Comparison of ENCODE assay signal across 31 cellular contexts in the genomic region with DNA sequence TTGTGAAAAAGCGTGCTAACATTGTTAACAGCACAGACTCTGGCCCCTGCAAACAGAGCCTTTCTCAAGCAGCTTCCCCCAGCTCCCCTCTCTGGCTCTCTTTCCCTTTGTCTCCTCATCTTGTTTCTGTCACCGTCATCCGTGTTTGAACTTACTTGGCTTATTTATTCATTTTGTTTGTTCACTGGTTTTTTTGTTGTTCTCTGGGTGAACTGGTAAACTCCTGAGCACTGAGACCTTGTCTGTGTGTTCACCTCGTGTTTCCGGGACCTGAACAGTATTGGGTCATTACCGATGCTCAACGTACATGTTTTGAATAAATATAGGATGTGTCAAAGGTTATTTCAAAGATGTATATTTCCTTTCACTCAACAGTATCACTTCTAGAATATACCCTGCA.
DNase-seq lines count a peak whose midpoint lies in the region; ATAC-seq, FAIRE-seq and TF ChIP-seq lines count a peak whose summit lies in the region.
"Had no signal": no experiment of that assay in that cellular context is flagged by ENCODE, and none has a peak within 500 bp of the region (broad histone marks: within the 10 kb centered on the region; RNA-seq: fewer than 3 reads in every experiment).

No MANE protein-coding gene starts in this region.

- H3K9ac ChIP-seq in HepG2 (ENCODE audit: insufficient read depth, low read depth, low read length) (0 out of 2 replicates have a peak overlapping the region, but pooled peaks have one; percentile 5), HUES48 (ENCODE audit: low read depth, low read length) (no peak overlapping the region)
- H3K9ac ChIP-seq: BLaER1; BLaER1 treated with 17β-estradiol and CSF1 and Interleukin-3, amounts not matched to agents 10 nM and 100 nM had no signal

- intact Hi-C loops in HepG2 (cut with micrococcal nuclease; ENCODE audit: unreplicated experiment) (no loop called here), right lobe of liver (cut with DNase I) (no loop called here)

- TF ChIP-seq POLR2A in HepG2 (IDR thresholded peaks at IDR 0.05; ENCODE audit: insufficient read depth in 1 of 2, low read depth in 2 of 2, low read length in 2 of 2) (no peak), right lobe of liver (IDR thresholded peaks at IDR 0.05) (no peak)

- no peak overlapping the region for H2AFZ ChIP-seq in HepG2 (ENCODE audit: low read length)

- DNase-seq in HepG2 (ENCODE audit: low spot score): peak; percentile 34
- DNase-seq in right lobe of liver: no peak
- DNase-seq: 8988T; ACHN; AML-193; BE2C; C1 segment of cervical spinal cord; Caco-2; Calu3; CD4-positive, alpha-beta memory T cell; CD4-positive, alpha-beta T cell; CD4-positive, CD25-positive, alpha-beta regulatory T cell; CD8-positive, alpha-beta memory T cell; CD8-positive, alpha-beta T cell; COR-L47; DMS 273 treated with DMSO at 0.1 percent for 48 hours; DMS153; DMS53; DMS79; DMS79 treated with DMSO at 0.1 percent for 48 hours; DND-41; EL had no signal

- peaks cover 37% of the 10 kb centered on the region for H3K4me1 ChIP-seq in HepG2 (ENCODE audit: insufficient read depth, low read length)
- no peaks in the 10 kb centered on the region for H3K4me1 ChIP-seq in right lobe of liver
- no peaks in the 10 kb centered on the region for H3K4me1 ChIP-seq in HUES48 (ENCODE audit: control insufficient read depth, insufficient read depth, low read length)
- H3K4me1 ChIP-seq: A549; BE2C; BLaER1; BLaER1 treated with 17β-estradiol and CSF1 and Interleukin-3, amounts not matched to agents 10 nM and 100 nM; Caco-2 had no signal

- no peaks in the 10 kb centered on the region for H4K20me1 ChIP-seq in HepG2 (ENCODE audit: insufficient read depth, low read length)
- H4K20me1 ChIP-seq: BLaER1; BLaER1 treated with 17β-estradiol and CSF1 and Interleukin-3, amounts not matched to agents 10 nM and 100 nM had no signal

- in situ Hi-C loops in HepG2 (cut with HindIII; ENCODE audit: extremely low pct_ligation_motif_present, low pct_unique_long_range_greater_than_20kb): no loop called here

- CTCF ChIA-PET in HepG2 (lab: Yijun Ruan, JAX; ENCODE audit: low intra/inter-chr PET ratio, low total read pairs): no interaction called here

- H3K27ac ChIP-seq in HepG2 (ENCODE audit: extremely low read length, insufficient read depth, low read length) (peak overlapping the region; percentile 28), right lobe of liver (no peak overlapping the region), HUES48 (ENCODE audit: low read depth, low read length) (no peak overlapping the region)
- H3K27ac ChIP-seq: 22Rv1; A549; BLaER1; BLaER1 treated with 17β-estradiol and CSF1 and Interleukin-3, amounts not matched to agents 10 nM and 100 nM; C4-2B had no signal

- H3K9me3 ChIP-seq in HepG2 (ENCODE audit: low read length) (peaks cover 12% of the 10 kb centered on the region; the same call in 1 of the 2 replicates), right lobe of liver (no peaks in the 10 kb centered on the region), HUES48 (ENCODE audit: control insufficient read depth, insufficient read depth, low read length) (peaks cover 95% of the 10 kb centered on the region)
- H3K9me3 ChIP-seq: BE2C, BLaER1 had no signal

- no peaks in the 10 kb centered on the region for H3K27me3 ChIP-seq in HepG2 (ENCODE audit: control insufficient read depth in 1 of 2, insufficient read depth in 2 of 2, low read length in 2 of 2)
- no peaks in the 10 kb centered on the region for H3K27me3 ChIP-seq in right lobe of liver
- no peaks in the 10 kb centered on the region for H3K27me3 ChIP-seq in HUES48 (ENCODE audit: control insufficient read depth, insufficient read depth, low read length)
- H3K27me3 ChIP-seq: BE2C; BLaER1; BLaER1 treated with 17β-estradiol and CSF1 and Interleukin-3, amounts not matched to agents 10 nM and 100 nM had no signal

- no peak for FAIRE-seq in HepG2 (lab: Jason Lieb, UNC)
- FAIRE-seq: A204.1, D721Med had no signal

- no peaks in the 10 kb centered on the region for H3K79me2 ChIP-seq in HepG2 (ENCODE audit: insufficient read depth, low read length)

- TF ChIP-seq CTCF in HepG2 (CRISPR knock-in tag; IDR thresholded peaks at IDR 0.05) (no peak), right lobe of liver (IDR thresholded peaks at IDR 0.05) (no peak)

- 0 out of 2 replicates have a peak overlapping the region, but pooled peaks have one; percentile 33 for H3K4me2 ChIP-seq in HepG2 (ENCODE audit: low read depth, low read length)
- H3K4me2 ChIP-seq: A549; BLaER1; BLaER1 treated with 17β-estradiol and CSF1 and Interleukin-3, amounts not matched to agents 10 nM and 100 nM had no signal

- H3K4me3 ChIP-seq in HepG2 (replicated peaks in 1 of 3; ENCODE audit: insufficient read depth in 1 of 3, low read depth in 2 of 3, low read length in 3 of 3) (no peak overlapping the region), right lobe of liver (no peak overlapping the region), HUES48 (ENCODE audit: low read depth, low read length) (peak overlapping the region; percentile 13; the same call in 1 of the 2 replicates)
- H3K4me3 ChIP-seq: A549; BLaER1; BLaER1 treated with 17β-estradiol and CSF1 and Interleukin-3, amounts not matched to agents 10 nM and 100 nM had no signal

- POLR2A ChIA-PET in HepG2 (lab: Yijun Ruan, JAX): no interaction called here

- no peak for TF ChIP-seq RAD21 in HepG2 (CRISPR knock-in tag; IDR thresholded peaks at IDR 0.05)

- no TSS peak for BruUV-seq in HepG2 (replicated peaks; lab: Mats Ljungman, UMichigan)

- 1% methylated on average over 7 of the region's 7 CpGs for WGBS in HepG2 (ENCODE audit: low lambda C conversion rate)
- WGBS in right lobe of liver (ENCODE audit: insufficient coverage, low coverage, low lambda C conversion rate, missing lambda C conversion rate): 33% methylated on average over 7 of the region's 7 CpGs

- TF ChIP-seq EP300 in HepG2 (IDR thresholded peaks at IDR 0.05; ENCODE audit: low read depth in 2 of 2, low read length in 2 of 2) (peak in 1 of 2 experiments; percentile 58; a peak in 1 of 4 replicates), HepG2 (CRISPR knock-in tag; IDR thresholded peaks at IDR 0.05; ENCODE audit: borderline replicate concordance) (no peak)

- ATAC-seq in HepG2: peak; percentile 76
- ATAC-seq in right lobe of liver: no peak
- no peak for ATAC-seq in HG02759 (IDR thresholded peaks at IDR 0.05; ENCODE audit: unreplicated experiment)
- ATAC-seq: A549; CD8-positive, alpha-beta T cell had no signal

- H3K36me3 ChIP-seq in HepG2 (replicated peaks in 1 of 2; ENCODE audit: control insufficient read depth in 1 of 2, insufficient read depth in 2 of 2, low read length in 2 of 2) (no peaks in the 10 kb centered on the region), right lobe of liver (no peaks in the 10 kb centered on the region), HUES48 (ENCODE audit: control insufficient read depth, insufficient read depth, low read length) (no peaks in the 10 kb centered on the region)
- H3K36me3 ChIP-seq: BE2C; BLaER1; BLaER1 treated with 17β-estradiol and CSF1 and Interleukin-3, amounts not matched to agents 10 nM and 100 nM had no signal

TF ChIP-seq in HepG2, 621 proteins besides CTCF, POLR2A, EP300 and RAD21 (continues in another document):
- TF ChIP-seq PRPF4 (IDR thresholded peaks at IDR 0.05; ENCODE audit: low read depth, low read length, poor library complexity, severe bottlenecking): no peak
- TF ChIP-seq SCMH1 (CRISPR knock-in tag; IDR thresholded peaks at IDR 0.05; ENCODE audit: borderline replicate concordance): no peak
- TF ChIP-seq, protein P1, sequence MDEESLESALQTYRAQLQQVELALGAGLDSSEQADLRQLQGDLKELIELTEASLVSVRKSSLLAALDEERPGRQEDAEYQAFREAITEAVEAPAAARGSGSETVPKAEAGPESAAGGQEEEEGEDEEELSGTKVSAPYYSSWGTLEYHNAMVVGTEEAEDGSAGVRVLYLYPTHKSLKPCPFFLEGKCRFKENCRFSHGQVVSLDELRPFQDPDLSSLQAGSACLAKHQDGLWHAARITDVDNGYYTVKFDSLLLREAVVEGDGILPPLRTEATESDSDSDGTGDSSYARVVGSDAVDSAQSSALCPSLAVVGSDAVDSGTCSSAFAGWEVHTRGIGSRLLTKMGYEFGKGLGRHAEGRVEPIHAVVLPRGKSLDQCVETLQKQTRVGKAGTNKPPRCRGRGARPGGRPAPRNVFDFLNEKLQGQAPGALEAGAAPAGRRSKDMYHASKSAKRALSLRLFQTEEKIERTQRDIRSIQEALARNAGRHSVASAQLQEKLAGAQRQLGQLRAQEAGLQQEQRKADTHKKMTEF (CRISPR knock-in tag; IDR thresholded peaks at IDR 0.05): peak; percentile 44; the same call in 1 of the 2 replicates
- peak; percentile 26; the same call in 1 of the 2 replicates for TF ChIP-seq CEBPB (IDR thresholded peaks at IDR 0.05; ENCODE audit: borderline replicate concordance, low read depth, low read length)
- TF ChIP-seq REPIN1 (CRISPR knock-in tag; IDR thresholded peaks at IDR 0.05; ENCODE audit: borderline replicate concordance, low read depth): no peak
- no peak for TF ChIP-seq ZNF776 (CRISPR knock-in tag; IDR thresholded peaks at IDR 0.05)
- TF ChIP-seq, protein P2, sequence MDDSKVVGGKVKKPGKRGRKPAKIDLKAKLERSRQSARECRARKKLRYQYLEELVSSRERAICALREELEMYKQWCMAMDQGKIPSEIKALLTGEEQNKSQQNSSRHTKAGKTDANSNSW (CRISPR knock-in tag; IDR thresholded peaks at IDR 0.05; ENCODE audit: borderline replicate concordance): no peak
- TF ChIP-seq ZFP36L1 (CRISPR knock-in tag; IDR thresholded peaks at IDR 0.05): peak; percentile 50; the same call in 1 of the 2 replicates
- TF ChIP-seq, protein P3, sequence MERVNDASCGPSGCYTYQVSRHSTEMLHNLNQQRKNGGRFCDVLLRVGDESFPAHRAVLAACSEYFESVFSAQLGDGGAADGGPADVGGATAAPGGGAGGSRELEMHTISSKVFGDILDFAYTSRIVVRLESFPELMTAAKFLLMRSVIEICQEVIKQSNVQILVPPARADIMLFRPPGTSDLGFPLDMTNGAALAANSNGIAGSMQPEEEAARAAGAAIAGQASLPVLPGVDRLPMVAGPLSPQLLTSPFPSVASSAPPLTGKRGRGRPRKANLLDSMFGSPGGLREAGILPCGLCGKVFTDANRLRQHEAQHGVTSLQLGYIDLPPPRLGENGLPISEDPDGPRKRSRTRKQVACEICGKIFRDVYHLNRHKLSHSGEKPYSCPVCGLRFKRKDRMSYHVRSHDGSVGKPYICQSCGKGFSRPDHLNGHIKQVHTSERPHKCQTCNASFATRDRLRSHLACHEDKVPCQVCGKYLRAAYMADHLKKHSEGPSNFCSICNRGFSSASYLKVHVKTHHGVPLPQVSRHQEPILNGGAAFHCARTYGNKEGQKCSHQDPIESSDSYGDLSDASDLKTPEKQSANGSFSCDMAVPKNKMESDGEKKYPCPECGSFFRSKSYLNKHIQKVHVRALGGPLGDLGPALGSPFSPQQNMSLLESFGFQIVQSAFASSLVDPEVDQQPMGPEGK (CRISPR knock-in tag; IDR thresholded peaks at IDR 0.05): no peak
- peak; percentile 39; the same call in 1 of the 2 replicates for TF ChIP-seq HDAC2 (CRISPR knock-in tag; IDR thresholded peaks at IDR 0.05)
- no peak for TF ChIP-seq ZKSCAN8 (CRISPR knock-in tag; IDR thresholded peaks at IDR 0.05; ENCODE audit: borderline replicate concordance)
- TF ChIP-seq ETV5 (CRISPR knock-in tag; IDR thresholded peaks at IDR 0.05; ENCODE audit: borderline replicate concordance): peak; percentile 74; the same call in 1 of the 2 replicates
